Comparison of ENCODE assay signal across 8 cellular contexts in genomic region chr5:154761062-154761740, GRCh38. TPM values are rescaled to one million over a fixed set of nuclear protein-coding genes. Genes with fewer than 3 reads are reported as not detected.
DNase-seq lines count a peak whose midpoint lies in the region; ATAC-seq, FAIRE-seq and TF ChIP-seq lines count a peak whose summit lies in the region.

No MANE protein-coding gene starts in this region.

- peak; percentile 43 for ATAC-seq in HG03442 (IDR thresholded peaks at IDR 0.05; ENCODE audit: unreplicated experiment)
- no peak for ATAC-seq in upper lobe of right lung

- H3K4me1 ChIP-seq in upper lobe of right lung, result peaks cover 66% of the 10 kb centered on the region

- peaks cover 2% of the 10 kb centered on the region for H3K36me3 ChIP-seq in bronchial epithelial cell (ENCODE audit: control insufficient read depth, insufficient read depth, low read length)
- H3K36me3 ChIP-seq in upper lobe of right lung, result no peaks in the 10 kb centered on the region

- TF ChIP-seq CTCF in bronchial epithelial cell (IDR thresholded peaks at IDR 0.05; ENCODE audit: insufficient read depth, low read length, severe bottlenecking) (no peak), upper lobe of right lung (IDR thresholded peaks at IDR 0.05) (no peak)

- intact Hi-C loops in upper lobe of right lung (cut with DNase I), result no loop called here

- H3K27me3 ChIP-seq in bronchial epithelial cell (ENCODE audit: control insufficient read depth, insufficient read depth, low read length) (no peaks in the 10 kb centered on the region), upper lobe of right lung (no peaks in the 10 kb centered on the region)

- no peak overlapping the region for H3K27ac ChIP-seq in upper lobe of right lung

- DNase-seq in stimulated activated CD4-positive, alpha-beta T cell treated with anti-CD3 and anti-CD28 coated beads, Interleukin-1b, Interleukin-23, amount 100 ng/mL, for 48 hours, result peak; percentile 11
- no peak for DNase-seq in stimulated activated CD4-positive, alpha-beta T cell treated with anti-CD3 and anti-CD28 coated beads, Interleukin-4, amount 100 ng/mL, for 1 hour
- DNase-seq in bronchial epithelial cell (ENCODE audit: low read depth) (peak; percentile 8), upper lobe of right lung (no peak), A172 (ENCODE audit: low spot score) (no peak), NCI-H2107 treated with DMSO at 0.1 percent for 48 hours (lab: John Stamatoyannopoulos, UW; ENCODE audit: unreplicated experiment) (no peak), mucosa of gallbladder (ENCODE audit: low spot score) (no peak)

- no peaks in the 10 kb centered on the region for H3K9me3 ChIP-seq in upper lobe of right lung

- no peak for FAIRE-seq in bronchial epithelial cell (lab: Jason Lieb, UNC)

- H3K4me3 ChIP-seq in bronchial epithelial cell (ENCODE audit: low read depth, low read length) (no peak overlapping the region), upper lobe of right lung (no peak overlapping the region)

RNA-seq across cellular contexts. Expression of gene LARP1, which starts 6.0 kb away (rescaled TPM):
- total RNA-seq in bronchial epithelial cell (42.6 and 44.7 TPM in 2 replicates), upper lobe of right lung (151 TPM), mucosa of gallbladder (190 TPM)
- 76.1 and 78.4 TPM in 2 replicates for total RNA-seq in A172 (2014; rRNA removed; shearing (Covaris generic))

Comparison
In these comparisons a context has a peak if more than half of its experiments do, and no peak if none do; other contexts are left out.
1. DNase-seq: peak in stimulated activated CD4-positive, alpha-beta T cell treated with anti-CD3 and anti-CD28 coated beads, Interleukin-1b, Interleukin-23, amount 100 ng/mL, for 48 hours (single experiment) and bronchial epithelial cell (single experiment); none in stimulated activated CD4-positive, alpha-beta T cell treated with anti-CD3 and anti-CD28 coated beads, Interleukin-4, amount 100 ng/mL, for 1 hour (single experiment), upper lobe of right lung (single experiment), A172 (single experiment), NCI-H2107 treated with DMSO at 0.1 percent for 48 hours (single experiment) and mucosa of gallbladder (single experiment).